Comparison of ENCODE assay signal across 35 cellular contexts in genomic region chr12:74015118-74015517, GRCh38.
"Had no signal": no experiment of that assay in that cellular context is flagged by ENCODE, and none has a peak within 500 bp of the region (broad histone marks: within the 10 kb centered on the region; RNA-seq: fewer than 3 reads in every experiment).

No MANE protein-coding gene starts in this region.

- H3K9me3 ChIP-seq: MG63 had no signal

- H3K27me3 ChIP-seq: MG63 had no signal

- DNase-seq: Karpas-422, Kasumi-1, MG63, MM.1S, MV-4-11, NCI-H1048, NCI-H1092, NCI-H1092 treated with DMSO at 0.1 percent for 48 hours, NCI-H1105, NCI-H1105 treated with DMSO at 0.1 percent for 48 hours, NCI-H1417, NCI-H1417 treated with DMSO at 0.1 percent for 48 hours, NCI-H1436, NCI-H1436 treated with DMSO at 0.1 percent for 48 hours, NCI-H146, NCI-H1694, NCI-H1694 treated with DMSO at 0.1 percent for 48 hours, NCI-H187, NCI-H187 treated with DMSO at 0.1 percent for 48 hours, NCI-H1930, NCI-H2029, NCI-H2029 treated with DMSO at 0.1 percent for 48 hours, NCI-H2081, NCI-H2081 treated with DMSO at 0.1 percent for 48 hours, NCI-H2107, NCI-H2171, NCI-H2171 treated with DMSO at 0.1 percent for 48 hours, NCI-H2227 treated with DMSO at 0.1 percent for 48 hours, NCI-H226, NCI-H345, NCI-H446, NCI-H446 treated with DMSO at 0.1 percent for 48 hours, NCI-H510A, NCI-H510A treated with DMSO at 0.1 percent for 48 hours, NCI-H524 had no signal

- H3K36me3 ChIP-seq: MG63 had no signal

- H3K4me3 ChIP-seq: MG63 had no signal
